Comparison of ENCODE assay signal across 21 cellular contexts in the genomic region with DNA sequence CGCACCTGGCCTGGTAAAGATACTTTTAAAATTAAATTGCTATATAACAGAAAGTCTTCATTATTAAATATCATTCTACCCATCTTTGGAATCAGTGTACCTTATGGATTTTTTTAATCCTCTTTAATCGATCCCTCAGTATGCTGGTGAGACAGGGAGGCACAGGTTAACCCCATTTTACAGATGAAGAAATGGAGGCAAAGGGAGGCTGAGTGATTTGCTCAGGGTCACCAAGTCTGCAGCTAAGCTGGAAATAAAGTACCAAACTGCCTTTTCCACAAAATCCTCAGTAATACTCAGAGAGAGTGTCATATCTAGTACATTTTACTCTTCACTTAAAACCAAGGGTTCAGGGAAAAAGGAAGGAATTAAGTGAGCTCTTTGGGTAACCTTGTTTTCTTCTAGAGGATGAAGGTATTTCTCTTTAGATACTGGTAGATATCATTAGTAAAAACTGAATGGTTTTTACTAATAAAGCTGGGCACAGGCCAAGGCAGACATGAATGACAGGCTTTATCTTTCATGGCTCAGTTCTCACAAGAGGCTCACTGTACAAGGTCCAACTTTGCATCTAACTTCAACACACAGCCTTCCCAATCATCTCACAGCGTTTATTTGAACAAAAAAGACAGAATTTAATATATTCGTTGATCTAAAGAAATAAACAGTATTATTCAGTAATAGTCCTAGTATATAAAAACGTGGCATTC. TPM values are rescaled to one million over a fixed set of nuclear protein-coding genes. Genes with fewer than 3 reads are reported as not detected.
DNase-seq lines count a peak whose midpoint lies in the region; ATAC-seq and TF ChIP-seq lines count a peak whose summit lies in the region.
"Had no signal": no experiment of that assay in that cellular context is flagged by ENCODE, and none has a peak within 500 bp of the region (broad histone marks: within the 10 kb centered on the region; RNA-seq: fewer than 3 reads in every experiment).

No MANE protein-coding gene starts in this region.

- H2AK5ac ChIP-seq in mesendoderm (ENCODE audit: low read length), result no peak overlapping the region

- no peaks in the 10 kb centered on the region for H3K36me3 ChIP-seq in PC-9 (ENCODE audit: low read depth)
- H3K36me3 ChIP-seq in mesendoderm (ENCODE audit: control insufficient read depth, insufficient read depth, low read length), result no peaks in the 10 kb centered on the region

- peak overlapping the region; percentile 2 for H3K4ac ChIP-seq in mesendoderm (ENCODE audit: low read depth, low read length)

- no CpG with 5 or more reads among the region's 5 CpGs for WGBS in mesendoderm (ENCODE audit: extremely low coverage, insufficient coverage, low lambda C conversion rate)

- H3K4me3 ChIP-seq in PC-9 (no peak overlapping the region; the same call in 1 of the 2 replicates), mesendoderm (ENCODE audit: low read length) (no peak overlapping the region)
- H3K4me3 ChIP-seq: skin epidermis, stomach had no signal

- H3K9me3 Mint-ChIP-seq in stimulated activated naive B cell treated with anti-CD40 and anti-IgM and Interleukin-4, amounts not matched to agents 10 μg/mL and 1 μg/mL and 100 μg/mL, for 72 hours, result no peaks in the 10 kb centered on the region
- no peaks in the 10 kb centered on the region for H3K9me3 Mint-ChIP-seq in activated T-helper 1 cell treated with anti-CD3 and anti-CD28 coated beads, Interleukin-12 subunit alpha, Interleukin-12 subunit beta, Interleukin-2, Interleukin-4 antibody, amounts not matched to agents 30 ng/mL and 10 ng/mL and 1 ng/mL, durations not matched to agents 14 hours and 24 hours and 36 hours
- H3K9me3 Mint-ChIP-seq: activated naive CD4-positive, alpha-beta T cell treated with anti-CD3 and anti-CD28 coated beads, Interleukin-2, amount 50 U/mL, for 24 hours; endodermal cell; memory B cell; natural killer cell treated with Interleukin-12 subunit alpha and Interleukin-12 subunit beta and Interleukin-15 and Interleukin-18, amount 100 ng/mL, for 72 hours had no signal

- TSS peak; percentile 94 for BruUV-seq in PC-9 (replicated peaks; lab: Mats Ljungman, UMichigan)

- TF ChIP-seq CTCF in PC-9 (conservative IDR thresholded peaks at IDR 0.05), result no peak

- H4K5ac ChIP-seq in mesendoderm (ENCODE audit: low read length), result no peak overlapping the region

- no peak overlapping the region for H2BK15ac ChIP-seq in mesendoderm (replicated peaks; ENCODE audit: low read depth)

- intact Hi-C loops in PC-9 (cut with micrococcal nuclease; ENCODE audit: unreplicated experiment), result no loop called here
- intact Hi-C loops in activated T-helper 1 cell treated with anti-CD3 and anti-CD28 coated beads, Interleukin-12 subunit alpha, Interleukin-12 subunit beta, Interleukin-2, Interleukin-4 antibody, amounts not matched to agents 30 ng/mL and 10 ng/mL and 1 ng/mL, durations not matched to agents 14 hours and 24 hours and 36 hours (cut with micrococcal nuclease), result no loop called here

- 0 out of 2 replicates have a peak, but pooled peaks cover 5% of the 10 kb centered on the region for H3F3A ChIP-seq in PC-9 (ENCODE audit: insufficient read depth, low read depth)

- no peak overlapping the region for H4K8ac ChIP-seq in mesendoderm (ENCODE audit: low read depth, low read length)

- POLR2A ChIA-PET in PC-9 (lab: Charles Lee; ENCODE audit: unreplicated experiment), result no interaction called here

- H3K9me3 ChIP-seq in PC-9 (ENCODE audit: insufficient read depth, low read depth), result no peaks in the 10 kb centered on the region
- H3K9me3 ChIP-seq: stomach had no signal

- H3K79me2 ChIP-seq in PC-9 (ENCODE audit: low read depth) (no peaks in the 10 kb centered on the region), mesendoderm (ENCODE audit: control insufficient read depth, insufficient read depth, low read length) (no peaks in the 10 kb centered on the region)
- H3K79me2 ChIP-seq: parathyroid adenoma had no signal

- H3K4me3 Mint-ChIP-seq in stimulated activated naive B cell treated with anti-CD40 and anti-IgM and Interleukin-4, amounts not matched to agents 10 μg/mL and 1 μg/mL and 100 μg/mL, for 72 hours, result no peak overlapping the region
- H3K4me3 Mint-ChIP-seq in activated T-helper 1 cell treated with anti-CD3 and anti-CD28 coated beads, Interleukin-12 subunit alpha, Interleukin-12 subunit beta, Interleukin-2, Interleukin-4 antibody, amounts not matched to agents 30 ng/mL and 10 ng/mL and 1 ng/mL, durations not matched to agents 14 hours and 24 hours and 36 hours, result no peak overlapping the region
- H3K4me3 Mint-ChIP-seq: activated naive CD4-positive, alpha-beta T cell treated with anti-CD3 and anti-CD28 coated beads, Interleukin-2, amount 50 U/mL, for 24 hours; endodermal cell; memory B cell; natural killer cell treated with Interleukin-12 subunit alpha and Interleukin-12 subunit beta and Interleukin-15 and Interleukin-18, amount 100 ng/mL, for 72 hours had no signal

- H2BK120ac ChIP-seq in mesendoderm (ENCODE audit: low read depth, low read length), result no peak overlapping the region

- no peak overlapping the region for H3K23ac ChIP-seq in mesendoderm (ENCODE audit: low read length)

- H3K27me3 Mint-ChIP-seq in stimulated activated naive B cell treated with anti-CD40 and anti-IgM and Interleukin-4, amounts not matched to agents 10 μg/mL and 1 μg/mL and 100 μg/mL, for 72 hours, result no peaks in the 10 kb centered on the region
- no peaks in the 10 kb centered on the region for H3K27me3 Mint-ChIP-seq in activated T-helper 1 cell treated with anti-CD3 and anti-CD28 coated beads, Interleukin-12 subunit alpha, Interleukin-12 subunit beta, Interleukin-2, Interleukin-4 antibody, amounts not matched to agents 30 ng/mL and 10 ng/mL and 1 ng/mL, durations not matched to agents 14 hours and 24 hours and 36 hours (ENCODE audit: insufficient read depth)
- H3K27me3 Mint-ChIP-seq: activated naive CD4-positive, alpha-beta T cell treated with anti-CD3 and anti-CD28 coated beads, Interleukin-2, amount 50 U/mL, for 24 hours; memory B cell; natural killer cell treated with Interleukin-12 subunit alpha and Interleukin-12 subunit beta and Interleukin-15 and Interleukin-18, amount 100 ng/mL, for 72 hours had no signal

- H3K27ac Mint-ChIP-seq in stimulated activated naive B cell treated with anti-CD40 and anti-IgM and Interleukin-4, amounts not matched to agents 10 μg/mL and 1 μg/mL and 100 μg/mL, for 72 hours, result peak overlapping the region; percentile 25
- H3K27ac Mint-ChIP-seq in activated T-helper 1 cell treated with anti-CD3 and anti-CD28 coated beads, Interleukin-12 subunit alpha, Interleukin-12 subunit beta, Interleukin-2, Interleukin-4 antibody, amounts not matched to agents 30 ng/mL and 10 ng/mL and 1 ng/mL, durations not matched to agents 14 hours and 24 hours and 36 hours, result no peak overlapping the region
- H3K27ac Mint-ChIP-seq: activated naive CD4-positive, alpha-beta T cell treated with anti-CD3 and anti-CD28 coated beads, Interleukin-2, amount 50 U/mL, for 24 hours; memory B cell; natural killer cell treated with Interleukin-12 subunit alpha and Interleukin-12 subunit beta and Interleukin-15 and Interleukin-18, amount 100 ng/mL, for 72 hours had no signal

- H3K4me1 ChIP-seq in PC-9 (replicated peaks; ENCODE audit: insufficient read depth), result peaks cover 15% of the 10 kb centered on the region
- H3K4me1 ChIP-seq in mesendoderm (ENCODE audit: control insufficient read depth, low read depth, low read length), result no peaks in the 10 kb centered on the region
- H3K4me1 ChIP-seq: parathyroid adenoma, stomach had no signal

- H3K4me2 ChIP-seq in PC-9 (peak overlapping the region; percentile 75), mesendoderm (ENCODE audit: low read length) (no peak overlapping the region)

- CTCF ChIA-PET in PC-9 (lab: Charles Lee), result no interaction called here

- no peaks in the 10 kb centered on the region for H4K20me1 ChIP-seq in PC-9 (ENCODE audit: insufficient read depth)

- no peaks in the 10 kb centered on the region for H3K9me2 ChIP-seq in PC-9 (ENCODE audit: insufficient read depth)

- H2BK5ac ChIP-seq in mesendoderm (ENCODE audit: low read length), result no peak overlapping the region

- no peaks in the 10 kb centered on the region for H3K79me1 ChIP-seq in mesendoderm (ENCODE audit: low read length)

- no peaks in the 10 kb centered on the region for H3K4me1 Mint-ChIP-seq in stimulated activated naive B cell treated with anti-CD40 and anti-IgM and Interleukin-4, amounts not matched to agents 10 μg/mL and 1 μg/mL and 100 μg/mL, for 72 hours
- no peaks in the 10 kb centered on the region for H3K4me1 Mint-ChIP-seq in activated T-helper 1 cell treated with anti-CD3 and anti-CD28 coated beads, Interleukin-12 subunit alpha, Interleukin-12 subunit beta, Interleukin-2, Interleukin-4 antibody, amounts not matched to agents 30 ng/mL and 10 ng/mL and 1 ng/mL, durations not matched to agents 14 hours and 24 hours and 36 hours (ENCODE audit: low read depth)
- H3K4me1 Mint-ChIP-seq: activated naive CD4-positive, alpha-beta T cell treated with anti-CD3 and anti-CD28 coated beads, Interleukin-2, amount 50 U/mL, for 24 hours had no signal

- H3K9ac ChIP-seq in mesendoderm (ENCODE audit: low read length), result no peak overlapping the region
- H3K9ac ChIP-seq: parathyroid adenoma had no signal

- no peak for ATAC-seq in stimulated activated naive B cell treated with anti-CD40 and anti-IgM and Interleukin-4, amounts not matched to agents 10 μg/mL and 1 μg/mL and 100 μg/mL, for 72 hours (replicated peaks)
- ATAC-seq: natural killer cell treated with Interleukin-12 subunit alpha and Interleukin-12 subunit beta and Interleukin-15 and Interleukin-18, amount 100 ng/mL, for 72 hours had no signal

- H3K27ac ChIP-seq in PC-9 (peak overlapping the region; percentile 70), mesendoderm (ENCODE audit: low read depth, low read length) (no peak overlapping the region)
- H3K27ac ChIP-seq: parathyroid adenoma, stomach had no signal

- H3K36me3 Mint-ChIP-seq in stimulated activated naive B cell treated with anti-CD40 and anti-IgM and Interleukin-4, amounts not matched to agents 10 μg/mL and 1 μg/mL and 100 μg/mL, for 72 hours, result peaks cover 0 to 5% of the 10 kb centered on the region in 2 donors
- no peaks in the 10 kb centered on the region for H3K36me3 Mint-ChIP-seq in activated T-helper 1 cell treated with anti-CD3 and anti-CD28 coated beads, Interleukin-12 subunit alpha, Interleukin-12 subunit beta, Interleukin-2, Interleukin-4 antibody, amounts not matched to agents 30 ng/mL and 10 ng/mL and 1 ng/mL, durations not matched to agents 14 hours and 24 hours and 36 hours (ENCODE audit: low read depth)
- H3K36me3 Mint-ChIP-seq: natural killer cell treated with Interleukin-12 subunit alpha and Interleukin-12 subunit beta and Interleukin-15 and Interleukin-18, amount 100 ng/mL, for 72 hours had no signal

- peak overlapping the region; percentile 51 for H3K18ac ChIP-seq in mesendoderm (ENCODE audit: low read length)

- no peak overlapping the region for H3K56ac ChIP-seq in mesendoderm (ENCODE audit: low read length)

- no peak overlapping the region for H2AFZ ChIP-seq in PC-9
- H2AFZ ChIP-seq: parathyroid adenoma had no signal

- TF ChIP-seq POLR2A in erythroblast (IDR thresholded peaks at IDR 0.05; ENCODE audit: low read length), result no peak

- DNase-seq in PC-9 (no peak), dermis blood vessel endothelial cell (peak; percentile 3), mesendoderm (no peak), erythroblast (lab: John Stamatoyannopoulos, UW) (no peak), CD1c-positive myeloid dendritic cell (ENCODE audit: extremely low spot score) (no peak), NCI-H1105 (lab: John Stamatoyannopoulos, UW) (no peak)
- DNase-seq in stimulated activated naive B cell treated with anti-CD40 and anti-IgM and Interleukin-4, amounts not matched to agents 10 μg/mL and 1 μg/mL and 100 μg/mL, for 72 hours, result no peak
- no peak for DNase-seq in activated T-helper 1 cell treated with anti-CD3 and anti-CD28 coated beads, Interleukin-12 subunit alpha, Interleukin-12 subunit beta, Interleukin-2, Interleukin-4 antibody, amounts not matched to agents 30 ng/mL and 10 ng/mL and 1 ng/mL, durations not matched to agents 14 hours and 24 hours and 36 hours (ENCODE audit: low spot score)
- DNase-seq: activated CD4-positive, alpha-beta T cell treated with anti-CD3 and anti-CD28 coated beads for 1 hour; activated T-cell treated with anti-CD3 and anti-CD28 coated beads, Interleukin-2, amount 50 U/mL, for 48 hours; COR-L47; endodermal cell; NCI-H1436; NCI-H524; stimulated activated CD4-positive, alpha-beta T cell treated with anti-CD3 and anti-CD28 coated beads, Interleukin-4, amount 100 ng/mL, for 1 hour; stomach had no signal

- H3K27me3 ChIP-seq in PC-9 (ENCODE audit: insufficient read depth, low read depth) (no peaks in the 10 kb centered on the region), mesendoderm (ENCODE audit: insufficient read depth, low read length, poor library complexity) (no peaks in the 10 kb centered on the region)
- H3K27me3 ChIP-seq: stomach had no signal

RNA-seq across cellular contexts. Expression of a gene that starts 35.3 kb away (rescaled TPM):
- total RNA-seq in PC-9 (2021) (6.8 and 8.9 TPM in 2 replicates), dermis blood vessel endothelial cell (37.1 and 63.3 TPM in 2 replicates)
- 15.6 TPM for polyA plus RNA-seq in mesendoderm (2013, experiment 1 of 2)
- 17.0 TPM for polyA plus RNA-seq in mesendoderm (2013, experiment 2 of 2)
- 3.1 and 4.3 TPM in 2 replicates for total RNA-seq in activated T-helper 1 cell treated with anti-CD3 and anti-CD28 coated beads, Interleukin-12 subunit alpha, Interleukin-12 subunit beta, Interleukin-2, Interleukin-4 antibody, amounts not matched to agents 30 ng/mL and 10 ng/mL and 1 ng/mL, durations not matched to agents 14 hours and 24 hours and 36 hours
